1 cellular context compared by ENCODE assay signal in the genomic region with DNA sequence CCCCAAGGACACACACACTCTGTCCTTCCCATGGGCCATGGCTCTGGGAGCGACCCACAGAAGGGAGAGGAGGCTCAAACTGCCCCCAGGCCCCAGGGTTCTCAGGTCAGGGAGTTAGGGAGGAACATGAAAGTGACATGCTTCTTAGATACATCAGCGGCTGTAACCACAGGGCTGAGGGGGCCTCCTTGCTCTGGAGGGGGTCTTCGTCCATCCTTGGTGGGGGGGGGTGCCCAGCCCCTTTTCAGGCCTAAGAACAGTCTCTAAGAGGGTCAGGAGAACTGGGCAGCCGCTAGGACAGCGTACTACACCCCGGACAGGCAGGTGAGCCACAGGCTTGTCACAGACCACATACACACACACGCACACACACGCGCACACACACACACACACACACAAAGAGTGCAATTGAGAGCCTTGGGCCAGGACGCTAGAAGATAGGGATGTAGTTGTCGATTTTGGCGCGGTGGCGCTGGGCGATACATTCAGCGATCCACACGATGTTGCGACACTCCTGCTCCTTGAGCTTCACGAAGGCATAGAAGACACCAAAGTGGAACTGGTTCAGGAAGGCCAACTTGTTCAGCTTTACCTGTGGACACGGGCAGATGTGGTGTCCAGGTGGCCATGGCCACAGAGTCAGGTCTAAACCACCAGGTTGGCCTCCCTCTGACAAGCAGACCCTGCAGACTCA.
A peak's percentile ranks its signal among the peaks of the same experiment; 100 is the strongest.
TF ChIP-seq lines count a peak whose summit lies in the region.

No MANE protein-coding gene starts in this region.

TF ChIP-seq in HepG2, 621 proteins besides CTCF, POLR2A, EP300 and RAD21:
- TF ChIP-seq MBNL3 (CRISPR knock-in tag; conservative IDR thresholded peaks at IDR 0.05) (no peak), CEBPB (IDR thresholded peaks at IDR 0.05; ENCODE audit: borderline replicate concordance, low read depth, low read length) (peak; percentile 75), ZBTB38 (CRISPR knock-in tag; IDR thresholded peaks at IDR 0.05) (peak; percentile 24; the same call in 1 of the 2 replicates), NONO (IDR thresholded peaks at IDR 0.05) (no peak), NONO (CRISPR knock-in tag; conservative IDR thresholded peaks at IDR 0.05) (0 out of 2 replicates have a peak, but pooled peaks have one; percentile 20)
